ENCODE assay signal across 9 cellular contexts in genomic region chrX:37846558-37846933, GRCh38. TPM values are rescaled to one million over a fixed set of nuclear protein-coding genes. Genes with fewer than 3 reads are reported as not detected.
DNase-seq lines count a peak whose midpoint lies in the region; ATAC-seq and TF ChIP-seq lines count a peak whose summit lies in the region.
"Had no signal": no experiment of that assay in that cellular context is flagged by ENCODE, and none has a peak within 500 bp of the region (broad histone marks: within the 10 kb centered on the region; RNA-seq: fewer than 3 reads in every experiment).

No MANE protein-coding gene starts in this region.

- H3K9me3 ChIP-seq in ascending aorta: no peaks in the 10 kb centered on the region
- no peaks in the 10 kb centered on the region for H3K9me3 ChIP-seq in liver (ENCODE audit: control insufficient read depth in 4 of 4, low read length in 3 of 4)
- no peaks in the 10 kb centered on the region for H3K9me3 ChIP-seq in thymus (ENCODE audit: control insufficient read depth)

- H3K36me3 ChIP-seq in ascending aorta: no peaks in the 10 kb centered on the region
- H3K36me3 ChIP-seq in liver (ENCODE audit: control insufficient read depth in 4 of 4, insufficient read depth in 3 of 4, low read depth in 1 of 4, low read length in 3 of 4): no peaks in the 10 kb centered on the region
- H3K36me3 ChIP-seq in thymus (ENCODE audit: control insufficient read depth, insufficient read depth): no peaks in the 10 kb centered on the region

- no peaks in the 10 kb centered on the region for H3K4me1 ChIP-seq in ascending aorta
- peaks cover 0 to 2% (median 0%) of the 10 kb centered on the region in 4 donors for H3K4me1 ChIP-seq in liver (ENCODE audit: control insufficient read depth in 4 of 4, insufficient read depth in 4 of 4, low read length in 3 of 4)
- no peaks in the 10 kb centered on the region for H3K4me1 ChIP-seq in thymus (ENCODE audit: control insufficient read depth, insufficient read depth, low read length)

- peaks cover 27% of the 10 kb centered on the region for H3K27me3 Mint-ChIP-seq in activated T-cell treated with anti-CD3 and anti-CD28 coated beads, Interleukin-2, amount 50 U/mL, for 24 hours

- TF ChIP-seq RAD21 in liver (IDR thresholded peaks at IDR 0.05): no peak

- H3K4me1 Mint-ChIP-seq in activated T-cell treated with anti-CD3 and anti-CD28 coated beads, Interleukin-2, amount 50 U/mL, for 24 hours (ENCODE audit: low read depth): peaks cover 33% of the 10 kb centered on the region

- H3K4me3 ChIP-seq in ascending aorta (peak overlapping the region; percentile 51 to 88), liver (ENCODE audit: low read depth in 1 of 3, low read length in 3 of 3) (peak overlapping the region in 2 of 3 donors; percentile 67 to 80), thymus (ENCODE audit: low read length) (peak overlapping the region; percentile 63)

- ATAC-seq in GM18870 (IDR thresholded peaks at IDR 0.05; ENCODE audit: unreplicated experiment): no peak
- ATAC-seq in GM19035 (IDR thresholded peaks at IDR 0.05; ENCODE audit: unreplicated experiment): no peak
- ATAC-seq in HG03139 (IDR thresholded peaks at IDR 0.05; ENCODE audit: unreplicated experiment): no peak

- H3K4me3 Mint-ChIP-seq in activated T-cell treated with anti-CD3 and anti-CD28 coated beads, Interleukin-2, amount 50 U/mL, for 24 hours: peak overlapping the region; percentile 75

- TF ChIP-seq CTCF in ascending aorta (IDR thresholded peaks at IDR 0.05) (no peak), liver (IDR thresholded peaks at IDR 0.05; ENCODE audit: low read depth, low read length, missing input control) (no peak)

- H3K27ac ChIP-seq in ascending aorta: peak overlapping the region; percentile 88 to 89
- H3K27ac ChIP-seq in liver (ENCODE audit: low read depth in 1 of 2, low read length in 2 of 2): peak overlapping the region; percentile 84 to 92
- no peak overlapping the region for H3K27ac ChIP-seq in thymus (ENCODE audit: low read depth)

- DNase-seq in activated T-cell treated with anti-CD3 and anti-CD28 coated beads, Interleukin-2, amount 50 U/mL, for 24 hours: no peak
- DNase-seq in activated T-cell treated with anti-CD3 and anti-CD28 coated beads, Interleukin-2, amount 50 U/mL, for 1 hour: no peak
- no peak for DNase-seq in ascending aorta (ENCODE audit: low spot score in 2 of 2)
- DNase-seq: stimulated activated CD4-positive, alpha-beta T cell treated with anti-CD3 and anti-CD28 coated beads, Interleukin-4, amount 100 ng/mL, for 1 hour had no signal

- peak overlapping the region; percentile 96 for H3K27ac Mint-ChIP-seq in activated T-cell treated with anti-CD3 and anti-CD28 coated beads, Interleukin-2, amount 50 U/mL, for 24 hours

- H3K36me3 Mint-ChIP-seq in activated T-cell treated with anti-CD3 and anti-CD28 coated beads, Interleukin-2, amount 50 U/mL, for 24 hours (ENCODE audit: low read depth): peaks cover 2% of the 10 kb centered on the region

- WGBS in liver: 53% methylated on average over 1 of the region's 1 CpG
- 56% methylated on average over 1 of the region's 1 CpG for WGBS in thymus

- intact Hi-C loops in ascending aorta (cut with DNase I): loop anchor here (10.0 kb wide), 2 partner anchors 162 to 478 kb away; partner anchors contain the start of genes RPGR and XK

- H3K27me3 ChIP-seq in ascending aorta (no peaks in the 10 kb centered on the region), liver (ENCODE audit: control insufficient read depth in 4 of 4, insufficient read depth in 4 of 4, low read length in 3 of 4) (no peaks in the 10 kb centered on the region), thymus (ENCODE audit: control insufficient read depth, insufficient read depth) (no peaks in the 10 kb centered on the region)

- H3K9me3 Mint-ChIP-seq in activated T-cell treated with anti-CD3 and anti-CD28 coated beads, Interleukin-2, amount 50 U/mL, for 24 hours: no peaks in the 10 kb centered on the region

- H3K9ac ChIP-seq in liver (ENCODE audit: low read depth in 1 of 2, low read length in 2 of 2): no peak overlapping the region

TF ChIP-seq in liver, 16 proteins besides CTCF, POLR2A, EP300 and RAD21:
- TF ChIP-seq TAF1 (conservative IDR thresholded peaks at IDR 0.05): no peak
- no peak for TF ChIP-seq NR2F2 (IDR thresholded peaks at IDR 0.05)
- no peak for TF ChIP-seq MAX (IDR thresholded peaks at IDR 0.05)
- TF ChIP-seq GABPA (IDR thresholded peaks at IDR 0.05 in 1 of 2, conservative IDR thresholded peaks at IDR 0.05 in 1 of 2): no peak
- no peak for TF ChIP-seq JUND (IDR thresholded peaks at IDR 0.05)
TF ChIP-seq in liver: peak in this region for 0.

RNA-seq across cellular contexts. Expression of gene DYNLT3, which starts 0.8 kb away (rescaled TPM):
- total RNA-seq in ascending aorta: 32.2 TPM
- 10 to 100 TPM in 1 of 2 donors, 1 to 10 TPM in 1; 9.5 to 13.4 TPM for total RNA-seq in liver
- polyA plus RNA-seq in liver: 10 to 100 TPM; 13.4 to 20.7 TPM
- polyA plus RNA-seq in thymus: 47.4 TPM
